ENCODE assay signal across 8 cellular contexts in the genomic region with DNA sequence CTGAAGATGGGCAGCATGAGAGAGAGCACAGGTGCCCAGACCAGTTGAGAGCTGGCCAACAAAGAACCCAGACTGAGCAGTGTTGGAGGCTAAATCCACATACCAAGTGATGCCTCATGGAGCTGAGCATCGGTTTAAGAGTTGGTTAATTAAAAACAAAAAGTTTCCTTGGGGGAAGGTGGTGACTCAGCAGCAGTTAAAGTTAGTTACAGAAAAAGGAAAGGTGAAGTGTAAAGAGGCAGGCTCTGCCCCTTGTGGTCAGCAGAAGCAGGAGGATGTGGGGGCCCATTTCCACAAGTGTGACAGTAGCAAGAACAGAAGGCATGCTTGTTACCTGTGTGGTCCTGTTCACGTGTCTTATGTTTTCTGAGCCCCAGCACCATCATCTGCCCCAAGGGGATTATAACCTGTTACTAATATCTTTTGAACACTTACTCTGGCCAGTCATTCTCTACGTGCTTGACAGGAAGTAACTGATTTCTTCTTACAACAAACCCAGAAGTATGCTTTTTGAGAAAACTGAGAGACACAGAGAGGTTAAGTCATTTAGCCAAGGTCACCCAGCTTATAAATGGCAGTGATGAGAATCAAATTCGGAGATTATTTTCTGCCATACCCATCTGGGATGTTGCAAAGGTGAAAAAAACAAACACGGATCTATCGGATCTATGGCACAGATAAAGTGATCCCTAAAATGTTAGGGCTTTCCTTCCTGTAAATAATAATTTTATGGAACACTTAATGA.
A peak's percentile ranks its signal among the peaks of the same experiment; 100 is the strongest.
DNase-seq lines count a peak whose midpoint lies in the region; ATAC-seq, FAIRE-seq and TF ChIP-seq lines count a peak whose summit lies in the region.

No MANE protein-coding gene starts in this region.

- H3K9ac ChIP-seq in DND-41 (ENCODE audit: low read depth, low read length) (no peak overlapping the region), GM12878 (ENCODE audit: control insufficient read depth, insufficient read depth, low read length) (no peak overlapping the region), trophoblast cell (ENCODE audit: low read length) (no peak overlapping the region)

- H4K20me1 ChIP-seq in DND-41 (ENCODE audit: insufficient read depth, low read length) (no peaks in the 10 kb centered on the region), GM12878 (ENCODE audit: control insufficient read depth, insufficient read depth) (no peaks in the 10 kb centered on the region)

- TF ChIP-seq POLR2A in GM12878 (IDR thresholded peaks at IDR 0.05; ENCODE audit: low read depth, low read length): no peak

- 0 out of 2 replicates have a peak, but pooled peaks have one; percentile 10 for TF ChIP-seq RAD21 in GM12878 (IDR thresholded peaks at IDR 0.05; ENCODE audit: insufficient read depth, low read depth, low read length)

- H3K27me3 ChIP-seq in DND-41 (ENCODE audit: insufficient read depth, low read length, poor library complexity) (no peaks in the 10 kb centered on the region), GM12878 (replicated peaks in 1 of 2; ENCODE audit: control insufficient read depth in 2 of 2, insufficient read depth in 2 of 2, low read length in 1 of 2) (no peaks in the 10 kb centered on the region), trophoblast cell (ENCODE audit: insufficient read depth, low read length) (no peaks in the 10 kb centered on the region)

- peak overlapping the region; percentile 26; the same call in 1 of the 2 replicates for H2AFZ ChIP-seq in DND-41 (ENCODE audit: low read depth, low read length)
- no peak overlapping the region; the same call in 1 of the 2 replicates for H2AFZ ChIP-seq in GM12878 (ENCODE audit: control insufficient read depth, low read depth, low read length)
- H2AFZ ChIP-seq in trophoblast cell (ENCODE audit: insufficient read depth, low read length, poor library complexity): no peak overlapping the region

- H3K79me1 ChIP-seq in trophoblast cell (ENCODE audit: low read length): no peaks in the 10 kb centered on the region

- H2AK5ac ChIP-seq in trophoblast cell (ENCODE audit: low read length): no peak overlapping the region

- H3K14ac ChIP-seq in trophoblast cell (ENCODE audit: low read length): no peak overlapping the region

- H3K4me2 ChIP-seq in DND-41 (ENCODE audit: insufficient read depth, low read length) (no peak overlapping the region), GM12878 (ENCODE audit: control insufficient read depth, insufficient read depth) (peak overlapping the region; percentile 49; the same call in 1 of the 2 replicates), trophoblast cell (ENCODE audit: low read length) (no peak overlapping the region)

- no TSS peak for BruUV-seq in GM12878 (replicated peaks; lab: Mats Ljungman, UMichigan)

- H2BK12ac ChIP-seq in trophoblast cell (ENCODE audit: low read length): no peak overlapping the region

- in situ Hi-C loops in GM12878 (cut with MboI): no loop called here

- RAD21 ChIA-PET in GM12878 (lab: Charles Lee; ENCODE audit: unreplicated experiment): interaction anchor here (1.0 to 5.3 kb wide), 11 partner anchors 10 to 340 kb away, joined by 3 to 67 read pairs (median 4); partner anchors contain the start of gene EPHB1

- intact Hi-C loops in GM12878 (cut with micrococcal nuclease; ENCODE audit: unreplicated experiment): loop anchor here (1.0 to 2.0 kb wide), 4 partner anchors 18 to 91 kb away; partner anchors contain the start of gene EPHB1

- H3K4me1 ChIP-seq in DND-41 (ENCODE audit: insufficient read depth, low read length) (peaks cover 15% of the 10 kb centered on the region), GM12878 (ENCODE audit: control insufficient read depth, insufficient read depth, low read length) (peaks cover 29% of the 10 kb centered on the region), trophoblast cell (ENCODE audit: control insufficient read depth in 1 of 2, insufficient read depth in 2 of 2, low read length in 2 of 2) (no peaks in the 10 kb centered on the region)

- H3K9me3 ChIP-seq in DND-41 (ENCODE audit: insufficient read depth, low read length, severe bottlenecking): no peaks in the 10 kb centered on the region
- H3K9me3 ChIP-seq in GM12878 (replicated peaks; ENCODE audit: control insufficient read depth, insufficient read depth, low read length): peaks cover 3% of the 10 kb centered on the region; the same call in 2 of the 3 replicates
- H3K9me3 ChIP-seq in trophoblast cell (ENCODE audit: insufficient read depth, low read depth, low read length): no peaks in the 10 kb centered on the region

- FAIRE-seq in GM12878 (lab: Jason Lieb, UNC) (peak; percentile 61), HTR-8/SVneo (lab: Jason Lieb, UNC) (no peak)

- no peak overlapping the region for H4K12ac ChIP-seq in trophoblast cell (ENCODE audit: low read depth, low read length)

- SMC1A ChIA-PET in GM12878 (lab: Charles Lee; ENCODE audit: uncharacterized antibody, unreplicated experiment): interaction anchor here (0.6 to 9.1 kb wide), 15 partner anchors 10 to 137 kb away, joined by 3 to 97 read pairs (median 6); partner anchors contain the start of gene EPHB1

- no peak overlapping the region for H3K4ac ChIP-seq in trophoblast cell (ENCODE audit: low read depth, low read length)

- H3K4me3 ChIP-seq in DND-41 (ENCODE audit: low read depth in 1 of 2, low read length in 2 of 2): no peak overlapping the region
- H3K4me3 ChIP-seq in GM12878: 0 out of 2 replicates have a peak overlapping the region, but pooled peaks have one; percentile 9
- no peak overlapping the region for H3K4me3 ChIP-seq in trophoblast cell (ENCODE audit: low read depth, low read length)

- peak; percentile 57 for TF ChIP-seq CTCF in DND-41 (IDR thresholded peaks at IDR 0.05; ENCODE audit: borderline replicate concordance, extremely low read depth, low read length, poor library complexity, severe bottlenecking)
- peak; percentile 33 to 51 (median 41); a peak in 4 of 6 replicates for TF ChIP-seq CTCF in GM12878 (IDR thresholded peaks at IDR 0.05 in 2 of 3, conservative IDR thresholded peaks at IDR 0.05 in 1 of 3; ENCODE audit: control insufficient read depth in 2 of 3, extremely low read depth in 1 of 3, insufficient read depth in 1 of 3, low read depth in 3 of 3, low read length in 3 of 3)

- H3K36me3 ChIP-seq in DND-41 (ENCODE audit: insufficient read depth, low read length): no peaks in the 10 kb centered on the region
- no peaks in the 10 kb centered on the region; a peak in 1 of 4 replicates for H3K36me3 ChIP-seq in GM12878 (ENCODE audit: control insufficient read depth in 2 of 2, insufficient read depth in 2 of 2, low read length in 1 of 2)
- no peaks in the 10 kb centered on the region for H3K36me3 ChIP-seq in trophoblast cell (ENCODE audit: control insufficient read depth in 1 of 2, insufficient read depth in 2 of 2, low read length in 2 of 2)

- H3K23ac ChIP-seq in trophoblast cell (ENCODE audit: low read length): no peak overlapping the region

- H4K91ac ChIP-seq in trophoblast cell (ENCODE audit: low read depth, low read length): no peak overlapping the region

- ATAC-seq in DND-41 (ENCODE audit: insufficient read depth, low read depth): peak; percentile 96
- peak; percentile 94 for ATAC-seq in GM19351 (IDR thresholded peaks at IDR 0.05; ENCODE audit: unreplicated experiment)
- peak; percentile 91 for ATAC-seq in HG03108 (IDR thresholded peaks at IDR 0.05; ENCODE audit: unreplicated experiment)
- ATAC-seq in GM12878: peak; percentile 94

- DNase-seq in DND-41 (peak; percentile 66), GM12878 (ENCODE audit: low read depth, low spot score) (peak; percentile 95), DMS53 treated with DMSO at 0.1 percent for 48 hours (lab: John Stamatoyannopoulos, UW; ENCODE audit: unreplicated experiment) (no peak), trophoblast cell (no peak), HTR-8/SVneo (ENCODE audit: insufficient read length, low spot score) (no peak), NCI-H1092 treated with DMSO at 0.1 percent for 48 hours (lab: John Stamatoyannopoulos, UW) (no peak)

- no peak overlapping the region for H2BK5ac ChIP-seq in trophoblast cell (ENCODE audit: low read depth, low read length, poor library complexity)

- H3K79me2 ChIP-seq in DND-41 (ENCODE audit: insufficient read depth, low read length) (no peaks in the 10 kb centered on the region), GM12878 (ENCODE audit: control insufficient read depth, insufficient read depth, low read length) (peaks cover 13% of the 10 kb centered on the region), trophoblast cell (ENCODE audit: control insufficient read depth, insufficient read depth, low read length, poor library complexity) (no peaks in the 10 kb centered on the region)

- no peak overlapping the region for H3K18ac ChIP-seq in trophoblast cell (ENCODE audit: low read length)

- TF ChIP-seq EP300 in GM12878 (IDR thresholded peaks at IDR 0.05; ENCODE audit: borderline replicate concordance in 1 of 2, control insufficient read depth in 1 of 2, low read depth in 2 of 2, low read length in 2 of 2): peak; percentile 71 to 88

- no peak overlapping the region for H2BK120ac ChIP-seq in trophoblast cell (ENCODE audit: insufficient read depth, low read length, poor library complexity)

- CTCF ChIA-PET in GM12878 (lab: Yijun Ruan, JAX): interaction anchor here (0.6 to 8.1 kb wide), 16 partner anchors 8 to 354 kb away, joined by 3 to 58 read pairs (median 4); partner anchors contain the start of gene EPHB1

- no peak overlapping the region for H4K8ac ChIP-seq in trophoblast cell (ENCODE audit: low read depth, low read length)

- POLR2A ChIA-PET in GM12878 (lab: Charles Lee): interaction anchor here (1.1 to 2.8 kb wide), 6 partner anchors 10 to 35 kb away, joined by 4 to 11 read pairs (median 4); no protein-coding TSS in a partner anchor

- peak overlapping the region; percentile 19; the same call in 1 of the 2 replicates for H3K27ac ChIP-seq in DND-41 (ENCODE audit: low read length)
- peak overlapping the region; percentile 54 for H3K27ac ChIP-seq in GM12878 (ENCODE audit: control insufficient read depth, insufficient read depth)
- no peak overlapping the region for H3K27ac ChIP-seq in trophoblast cell (ENCODE audit: low read depth, low read length)

- 40% methylated on average over 6 of the region's 6 CpGs for WGBS in GM12878 (ENCODE audit: insufficient coverage, insufficient replicate concordance, low lambda C conversion rate, missing lambda C conversion rate)
- WGBS in trophoblast cell (ENCODE audit: extremely low coverage, insufficient coverage, insufficient read length): no CpG with 5 or more reads among the region's 6 CpGs

Comparison
In these comparisons a context has a peak if more than half of its experiments do, and no peak if none do; other contexts are left out.
1. DNase-seq: peak in DND-41 (single experiment) and GM12878 (single experiment); none in DMS53 treated with DMSO at 0.1 percent for 48 hours (single experiment), trophoblast cell (0 of 2), HTR-8/SVneo (single experiment) and NCI-H1092 treated with DMSO at 0.1 percent for 48 hours (single experiment).
2. Peak in every context shown above with its lines, with median percentiles within 50 percentile points of each other: ATAC-seq.